In genomic region chr2:59933948-59934347, GRCh38 we compare ENCODE assay signal across 10 cellular contexts.
ATAC-seq and TF ChIP-seq lines count a peak whose summit lies in the region.
"Had no signal": no experiment of that assay in that cellular context is flagged by ENCODE, and none has a peak within 500 bp of the region (broad histone marks: within the 10 kb centered on the region; RNA-seq: fewer than 3 reads in every experiment).

No MANE protein-coding gene starts in this region.

- H3K4me2 ChIP-seq in OCI-LY3 (ENCODE audit: low read length) = peak overlapping the region; percentile 25
- H3K4me2 ChIP-seq: A549; BLaER1; BLaER1 treated with 17β-estradiol and CSF1 and Interleukin-3, amounts not matched to agents 10 nM and 100 nM had no signal

- H3K9me3 ChIP-seq in OCI-LY3 (ENCODE audit: insufficient read depth, low read length) = no peaks in the 10 kb centered on the region
- H3K9me3 ChIP-seq: A549, BE2C, BLaER1, Caco-2 had no signal

- H3K9ac ChIP-seq in OCI-LY3 (ENCODE audit: low read length) = no peak overlapping the region
- H3K9ac ChIP-seq: BLaER1; BLaER1 treated with 17β-estradiol and CSF1 and Interleukin-3, amounts not matched to agents 10 nM and 100 nM had no signal

- no peaks in the 10 kb centered on the region for H3K27me3 ChIP-seq in OCI-LY3 (ENCODE audit: low read depth, low read length)
- H3K27me3 ChIP-seq: BE2C; BLaER1; BLaER1 treated with 17β-estradiol and CSF1 and Interleukin-3, amounts not matched to agents 10 nM and 100 nM had no signal

- no peaks in the 10 kb centered on the region for H4K20me1 ChIP-seq in OCI-LY3 (ENCODE audit: insufficient read depth, low read length)
- H4K20me1 ChIP-seq: BLaER1; BLaER1 treated with 17β-estradiol and CSF1 and Interleukin-3, amounts not matched to agents 10 nM and 100 nM had no signal

- no peak for TF ChIP-seq CTCF in OCI-LY3 (IDR thresholded peaks at IDR 0.05; ENCODE audit: low read depth, low read length)

- H3K4me3 ChIP-seq in OCI-LY3 (ENCODE audit: low read length) = no peak overlapping the region
- H3K4me3 ChIP-seq: A549; BLaER1; BLaER1 treated with 17β-estradiol and CSF1 and Interleukin-3, amounts not matched to agents 10 nM and 100 nM had no signal

- H3K4me1 ChIP-seq in OCI-LY3 (ENCODE audit: low read length) = peaks cover 28% of the 10 kb centered on the region
- H3K4me1 ChIP-seq: A549, BE2C, Caco-2 had no signal

- no peaks in the 10 kb centered on the region for H3K79me2 ChIP-seq in OCI-LY3 (ENCODE audit: low read length)

- ATAC-seq in HG02840 (IDR thresholded peaks at IDR 0.05; ENCODE audit: low FRiP score, unreplicated experiment) = no peak
- ATAC-seq: A549; CD8-positive, alpha-beta T cell had no signal

- H2AFZ ChIP-seq in OCI-LY3 (ENCODE audit: low read depth, low read length) = no peak overlapping the region

- no peaks in the 10 kb centered on the region for H3K36me3 ChIP-seq in OCI-LY3 (replicated peaks; ENCODE audit: low read depth, low read length)
- H3K36me3 ChIP-seq: BE2C; BLaER1; BLaER1 treated with 17β-estradiol and CSF1 and Interleukin-3, amounts not matched to agents 10 nM and 100 nM had no signal

- H3K27ac ChIP-seq in OCI-LY3 (ENCODE audit: low read length) = no peak overlapping the region
- H3K27ac ChIP-seq: 22Rv1; A549; BLaER1; BLaER1 treated with 17β-estradiol and CSF1 and Interleukin-3, amounts not matched to agents 10 nM and 100 nM; C4-2B had no signal
